ENCODE assay signal across 8 cellular contexts in genomic region chr5:69367697-69368279, GRCh38. TPM values are rescaled to one million over a fixed set of nuclear protein-coding genes. Genes with fewer than 3 reads are reported as not detected.
DNase-seq lines count a peak whose midpoint lies in the region; ATAC-seq and TF ChIP-seq lines count a peak whose summit lies in the region.

No MANE protein-coding gene starts in this region.

- no peaks in the 10 kb centered on the region for H3K27me3 Mint-ChIP-seq in activated B cell treated with CpG ODN at 0.5 μM for 24 hours

- peak overlapping the region in 6 of 10 donors; percentile 75 to 85 (median 79) for H3K4me3 ChIP-seq in heart right ventricle
- H3K4me3 ChIP-seq in iPS-15b (ENCODE audit: low read depth, low read length): peak overlapping the region; percentile 63
- peak overlapping the region; percentile 94 for H3K4me3 ChIP-seq in thoracic aorta

- POLR2A ChIA-PET in activated B cell treated with CpG ODN at 0.5 μM for 24 hours (lab: Charles Lee): no interaction called here

- CTCF ChIA-PET in activated B cell treated with CpG ODN at 0.5 μM for 24 hours (lab: Charles Lee): interaction anchor here (0.6 kb wide), 1 partner anchor 324 kb away, joined by 3 read pairs; no protein-coding TSS in a partner anchor

- H3K4me1 Mint-ChIP-seq in activated B cell treated with CpG ODN at 0.5 μM for 24 hours: peaks cover 46% of the 10 kb centered on the region

- H3K4me3 Mint-ChIP-seq in activated B cell treated with CpG ODN at 0.5 μM for 24 hours: peak overlapping the region; percentile 97

- H3K36me3 ChIP-seq in heart right ventricle (peaks cover 0 to 48% (median 12%) of the 10 kb centered on the region in 9 donors), iPS-15b (ENCODE audit: control insufficient read depth, insufficient read depth, low read length) (peaks cover 12% of the 10 kb centered on the region), thoracic aorta (peaks cover 7% of the 10 kb centered on the region)

- H3K9ac ChIP-seq in iPS-15b (ENCODE audit: low read depth, low read length): peak overlapping the region; percentile 99

- DNase-seq in heart right ventricle: no peak
- no peak for DNase-seq in Right ventricle myocardium inferior (ENCODE audit: missing footprints)
- DNase-seq in activated B cell treated with CpG ODN at 0.5 μM for 24 hours: no peak
- DNase-seq in thoracic aorta (ENCODE audit: low spot score): no peak
- no peak for DNase-seq in NCI-H146 treated with DMSO at 0.1 percent for 48 hours (lab: John Stamatoyannopoulos, UW; ENCODE audit: unreplicated experiment)
- DNase-seq in SK-N-DZ (ENCODE audit: low spot score): no peak
- no peak for DNase-seq in DMS79 treated with DMSO at 0.1 percent for 48 hours (lab: John Stamatoyannopoulos, UW)

- intact Hi-C loops in heart right ventricle (cut with DNase I) (loop anchor here in 5 of 10 donors (2.0 to 10.0 kb wide), 4 partner anchors 133 to 325 kb away; partner anchors contain the start of genes SLC30A5 (in 3 of the 5) and CDK7 (in 2 of the 5)), Right ventricle myocardium inferior (cut with DNase I) (no loop called here), activated B cell treated with CpG ODN at 0.5 μM for 24 hours (cut with micrococcal nuclease) (no loop called here)

- H3K4me1 ChIP-seq in heart right ventricle (peaks cover 0 to 50% (median 31%) of the 10 kb centered on the region in 9 donors), iPS-15b (ENCODE audit: control insufficient read depth, insufficient read depth, low read length) (peaks cover 3% of the 10 kb centered on the region), thoracic aorta (ENCODE audit: control insufficient read depth in 1 of 2, low read depth in 2 of 2) (peaks cover 19 to 24% of the 10 kb centered on the region in 2 donors)

- 93 to 96% methylated on average over 11 of the region's 11 CpGs for WGBS in heart right ventricle, 2 donors

- H3K27ac Mint-ChIP-seq in activated B cell treated with CpG ODN at 0.5 μM for 24 hours: peak overlapping the region; percentile 95

- H3K36me3 Mint-ChIP-seq in activated B cell treated with CpG ODN at 0.5 μM for 24 hours (ENCODE audit: low read depth): peaks cover 41% of the 10 kb centered on the region

- H3K9me3 Mint-ChIP-seq in activated B cell treated with CpG ODN at 0.5 μM for 24 hours: no peaks in the 10 kb centered on the region

- H3K9me3 ChIP-seq in heart right ventricle (no peaks in the 10 kb centered on the region), iPS-15b (ENCODE audit: control insufficient read depth, insufficient read depth, low read length) (no peaks in the 10 kb centered on the region), thoracic aorta (no peaks in the 10 kb centered on the region)

- no peaks in the 10 kb centered on the region for H3K27me3 ChIP-seq in heart right ventricle
- no peaks in the 10 kb centered on the region for H3K27me3 ChIP-seq in iPS-15b (ENCODE audit: control insufficient read depth, insufficient read depth, low read length)
- H3K27me3 ChIP-seq in thoracic aorta (replicated peaks; ENCODE audit: insufficient read depth): no peaks in the 10 kb centered on the region

- H3K27ac ChIP-seq in heart right ventricle: peak overlapping the region in 4 of 10 donors; percentile 99
- H3K27ac ChIP-seq in thoracic aorta: no peak overlapping the region

- ATAC-seq in heart right ventricle (no peak), Right ventricle myocardium inferior (no peak), activated B cell treated with CpG ODN at 0.5 μM for 24 hours (ENCODE audit: low read depth) (no peak), thoracic aorta (ENCODE audit: insufficient number of reproducible peaks, low FRiP score, low read depth) (no peak)

- TF ChIP-seq CTCF in heart right ventricle (IDR thresholded peaks at IDR 0.05) (no peak), activated B cell treated with CpG ODN at 0.5 μM for 24 hours (IDR thresholded peaks at IDR 0.05) (no peak), thoracic aorta (IDR thresholded peaks at IDR 0.05) (no peak)

RNA-seq across cellular contexts. Expression of gene AK6, which starts 1.5 kb away (rescaled TPM):
- total RNA-seq in heart right ventricle (10 to 100 TPM; 20.8 to 53.2 (median 28.7) TPM), Right ventricle myocardium inferior (47.5 TPM), activated B cell treated with CpG ODN at 0.5 μM for 24 hours (38.6 and 39.3 TPM in 2 replicates), thoracic aorta (10 to 100 TPM in 1 of 2 donors, 1 to 10 TPM in 1; 9.1 to 36.8 TPM)
- 10 to 100 TPM; 40.9 to 65.6 TPM for polyA plus RNA-seq in heart right ventricle
- 24.4 and 35.3 TPM in 2 replicates for polyA plus RNA-seq in SK-N-DZ (2014; cell fraction: cytosol; rRNA removed)
- 33.4 and 42.2 TPM in 2 replicates for polyA plus RNA-seq in SK-N-DZ (2014; cell fraction: nucleus; rRNA removed)

RNA-seq across cellular contexts. Expression of gene TAF9, which starts 1.5 kb away (rescaled TPM):
- 10 to 100 TPM; 36.8 to 51.5 (median 44.5) TPM for total RNA-seq in heart right ventricle
- polyA plus RNA-seq in heart right ventricle: 10 to 100 TPM; 35.8 to 62.2 TPM
- total RNA-seq in Right ventricle myocardium inferior: 31.6 TPM
- total RNA-seq in activated B cell treated with CpG ODN at 0.5 μM for 24 hours: 44.7 and 45.4 TPM in 2 replicates
- total RNA-seq in thoracic aorta: 10 to 100 TPM in 1 of 2 donors, 1 to 10 TPM in 1; 7.9 to 40.8 TPM
- polyA plus RNA-seq in SK-N-DZ (2014; cell fraction: cytosol; rRNA removed): 88.7 and 120 TPM in 2 replicates
- 67.1 and 71.8 TPM in 2 replicates for polyA plus RNA-seq in SK-N-DZ (2014; cell fraction: nucleus; rRNA removed)

RNA-seq across cellular contexts. Expression of gene RAD17, which starts 1.8 kb away (rescaled TPM):
- total RNA-seq in heart right ventricle (10 to 100 TPM; 17.5 to 23.5 (median 19.9) TPM), Right ventricle myocardium inferior (19.5 TPM), activated B cell treated with CpG ODN at 0.5 μM for 24 hours (25.9 and 30.6 TPM in 2 replicates), thoracic aorta (10 to 100 TPM; 19.4 to 23.9 TPM)
- 10 to 100 TPM in 1 of 2 donors, 1 to 10 TPM in 1; 9.0 to 10.9 TPM for polyA plus RNA-seq in heart right ventricle
- polyA plus RNA-seq in SK-N-DZ (2014; cell fraction: cytosol; rRNA removed): 36.4 and 38.3 TPM in 2 replicates
- polyA plus RNA-seq in SK-N-DZ (2014; cell fraction: nucleus; rRNA removed): 45.7 and 48.0 TPM in 2 replicates

RNA-seq across cellular contexts. Expression of gene CCDC125, which starts 35.2 kb away (rescaled TPM):
- total RNA-seq in heart right ventricle (1 to 10 TPM; 2.2 to 5.5 (median 4.2) TPM), Right ventricle myocardium inferior (3.7 TPM), activated B cell treated with CpG ODN at 0.5 μM for 24 hours (7.9 and 8.1 TPM in 2 replicates), thoracic aorta (1 to 10 TPM; 6.1 to 9.6 TPM)
- 1 to 10 TPM; 1.3 to 2.0 TPM for polyA plus RNA-seq in heart right ventricle
- 4.6 and 6.0 TPM in 2 replicates for polyA plus RNA-seq in SK-N-DZ (2014; cell fraction: cytosol; rRNA removed)
- 3.8 and 4.8 TPM in 2 replicates for polyA plus RNA-seq in SK-N-DZ (2014; cell fraction: nucleus; rRNA removed)

RNA-seq across cellular contexts. Expression of gene MARVELD2, which starts 47.1 kb away (rescaled TPM):
- 1 to 10 TPM in 9 of 10 donors, under 1 TPM in 1; 0.80 to 2.1 (median 1.5) TPM for total RNA-seq in heart right ventricle
- under 1 TPM; 0.22 to 0.25 TPM for polyA plus RNA-seq in heart right ventricle
- total RNA-seq in Right ventricle myocardium inferior: 1.5 TPM
- 1.2 and 1.6 TPM in 2 replicates for total RNA-seq in activated B cell treated with CpG ODN at 0.5 μM for 24 hours
- total RNA-seq in thoracic aorta: 1 to 10 TPM in 1 of 2 donors, under 1 TPM in 1; 0.81 to 2.4 TPM
- 0.08 TPM in 1 of 2 replicates, not detected in the other for polyA plus RNA-seq in SK-N-DZ (2014; cell fraction: cytosol; rRNA removed)
- polyA plus RNA-seq in SK-N-DZ (2014; cell fraction: nucleus; rRNA removed): 0.44 TPM in 1 of 2 replicates, not detected in the other
